ENCODE assay signal across 1 cellular context in genomic region chr19:51458051-51458645, GRCh38.
TF ChIP-seq lines count a peak whose summit lies in the region.

TSS of gene SIGLEC8 (minus strand) at chr19:51458454. CDS start at chr19:51458387, 67 bp downstream.

TF ChIP-seq in K562, 482 proteins besides CTCF, POLR2A, EP300 and RAD21 (continued from another document):
- no peak for TF ChIP-seq POLR2H (tag; IDR thresholded peaks at IDR 0.05; ENCODE audit: low read depth)
- no peak for TF ChIP-seq POLR2B (IDR thresholded peaks at IDR 0.05; ENCODE audit: low read depth, partially characterized antibody)
- TF ChIP-seq SNIP1 (IDR thresholded peaks at IDR 0.05; ENCODE audit: low read depth) = no peak
